8 cellular contexts compared by ENCODE assay signal in the genomic region with DNA sequence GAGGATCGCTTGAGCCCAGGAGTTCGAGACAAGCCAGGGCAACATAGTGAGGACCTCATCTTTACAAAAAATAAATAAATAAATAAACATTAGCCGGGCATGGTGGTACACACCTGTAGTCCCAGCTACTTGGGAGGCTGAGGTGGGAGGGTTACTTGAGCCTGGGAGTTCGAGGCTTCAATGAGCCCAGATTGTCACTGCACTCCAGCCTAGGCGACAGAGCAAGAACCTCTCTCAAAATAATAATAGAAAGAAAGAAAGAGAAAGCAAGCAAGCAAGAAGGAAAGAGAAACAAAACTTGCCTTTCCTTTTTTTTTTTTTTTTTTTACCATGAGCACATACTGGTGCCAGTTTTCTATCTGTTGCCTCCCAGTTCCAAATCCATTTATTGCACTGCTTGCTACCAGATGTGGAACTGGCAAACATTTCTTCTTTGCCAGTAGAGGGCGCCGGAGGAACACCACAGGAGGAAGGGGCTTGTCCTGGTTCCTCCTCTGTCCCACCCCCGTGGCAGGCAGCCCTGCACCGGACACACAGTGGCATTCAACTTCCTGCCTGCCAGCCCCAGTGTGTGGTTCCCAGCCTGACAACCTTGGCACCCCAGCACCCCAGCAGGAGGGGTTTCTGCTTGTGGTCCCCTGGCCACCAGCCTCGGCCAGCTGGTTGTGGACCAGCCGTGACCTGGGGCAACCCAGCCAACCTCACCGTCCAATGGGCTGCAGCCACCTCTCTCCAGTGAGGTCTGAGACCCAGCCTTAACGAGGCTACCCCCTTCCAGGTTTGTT. TPM values are rescaled to one million over a fixed set of nuclear protein-coding genes. Genes with fewer than 3 reads are reported as not detected.
DNase-seq lines count a peak whose midpoint lies in the region; ATAC-seq and TF ChIP-seq lines count a peak whose summit lies in the region.
"Not testable (repeated sequence)": the region's sequence is repeated elsewhere in the genome, so short reads cannot be mapped to it uniquely, and the experiment has no call there.

No MANE protein-coding gene starts in this region.

- H3K36me3 ChIP-seq in breast epithelium, gastrocnemius medialis, thyroid gland: not testable (repeated sequence)

- H3K4me3 ChIP-seq in breast epithelium = peak overlapping the region in 2 of 3 donors; percentile 28 to 50
- H3K4me3 ChIP-seq in gastrocnemius medialis = peak overlapping the region in 1 of 4 donors; percentile 17
- not testable (repeated sequence) for H3K4me3 ChIP-seq in thyroid gland (replicated peaks in 1 of 3)

- not testable (repeated sequence) for TF ChIP-seq POLR2A in breast epithelium (IDR thresholded peaks at IDR 0.05); gastrocnemius medialis (IDR thresholded peaks at IDR 0.05); thyroid gland (IDR thresholded peaks at IDR 0.05)

- WGBS in thyroid gland, 2 donors = 55 to 70% methylated on average over 5 of the region's 13 CpGs

- H3K9me3 ChIP-seq in breast epithelium, gastrocnemius medialis, thyroid gland: not testable (repeated sequence)

- H3K27ac ChIP-seq in breast epithelium = peak overlapping the region in 1 of 2 donors; percentile 63
- not testable (repeated sequence) for H3K27ac ChIP-seq in gastrocnemius medialis, thyroid gland

- TF ChIP-seq CTCF in breast epithelium (IDR thresholded peaks at IDR 0.05) = not testable (repeated sequence)
- TF ChIP-seq CTCF in gastrocnemius medialis (IDR thresholded peaks at IDR 0.05 in 4 of 5, conservative IDR thresholded peaks at IDR 0.05 in 1 of 5) (peak in 2 of 5 experiments; percentile 50 to 53), thyroid gland (IDR thresholded peaks at IDR 0.05) (peak in 3 of 6 experiments; percentile 18 to 47 (median 29))

- peak; percentile 65 for ATAC-seq in GM18502 (IDR thresholded peaks at IDR 0.05; ENCODE audit: poor library complexity, unreplicated experiment)
- peak; percentile 63 for ATAC-seq in HG03460 (IDR thresholded peaks at IDR 0.05; ENCODE audit: unreplicated experiment)
- peak; percentile 93 to 98 for ATAC-seq in gastrocnemius medialis

- H3K4me1 ChIP-seq in breast epithelium, gastrocnemius medialis, thyroid gland: not testable (repeated sequence)

- intact Hi-C loops in breast epithelium (cut with DNase I; ENCODE audit: low total_unique reads); gastrocnemius medialis (cut with DNase I; ENCODE audit: low total_unique reads); thyroid gland (cut with DNase I): not testable (repeated sequence)

- in situ Hi-C loops in gastrocnemius medialis (cut with MboI; ENCODE audit: low sequenced_read_pairs in 4 of 4) = not testable (repeated sequence)

- DNase-seq in RPMI8226 (peak; percentile 89), breast epithelium (ENCODE audit: low spot score in 2 of 2) (peak; percentile 25 to 73), iris pigment epithelial cell (ENCODE audit: low read depth) (peak; percentile 66), gastrocnemius medialis (peak; percentile 70 to 71), thyroid gland (peak; percentile 64 to 80)
- DNase-seq in activated CD8-positive, alpha-beta memory T cell treated with anti-CD3 and anti-CD28 coated beads for 1 hour (ENCODE audit: extremely low read depth in 1 of 2, low read depth in 1 of 2) = peak; percentile 37 to 45

- H3K27me3 ChIP-seq in breast epithelium, gastrocnemius medialis, thyroid gland: not testable (repeated sequence)

RNA-seq across cellular contexts. Expression of a gene that starts 20.4 kb away (rescaled TPM):
- 10 to 100 TPM; 43.8 to 62.6 (median 58.1) TPM for total RNA-seq in breast epithelium
- total RNA-seq in gastrocnemius medialis = 10 to 100 TPM; 24.0 to 68.6 (median 47.7) TPM
- total RNA-seq in thyroid gland = 10 to 100 TPM; 49.3 to 78.7 (median 62.0) TPM

RNA-seq across cellular contexts. Expression of a gene that starts 43.7 kb away (rescaled TPM):
- 100 to 1,000 TPM in 1 of 3 donors, 10 to 100 TPM in 2; 97.9 to 103 (median 98.4) TPM for total RNA-seq in breast epithelium
- total RNA-seq in gastrocnemius medialis = 100 to 1,000 TPM; 140 to 196 (median 167) TPM
- total RNA-seq in thyroid gland = 100 to 1,000 TPM in 3 of 4 donors, 10 to 100 TPM in 1; 95.7 to 172 (median 126) TPM

RNA-seq across cellular contexts. Expression of a gene that starts 50.8 kb away (rescaled TPM):
- total RNA-seq in breast epithelium = 10 to 100 TPM in 1 of 3 donors, 1 to 10 TPM in 2; 6.4 to 12.3 (median 6.6) TPM
- total RNA-seq in gastrocnemius medialis = not detected
- 1 to 10 TPM; 1.2 to 8.2 (median 2.0) TPM for total RNA-seq in thyroid gland
